1 cellular context compared by ENCODE assay signal in the genomic region with DNA sequence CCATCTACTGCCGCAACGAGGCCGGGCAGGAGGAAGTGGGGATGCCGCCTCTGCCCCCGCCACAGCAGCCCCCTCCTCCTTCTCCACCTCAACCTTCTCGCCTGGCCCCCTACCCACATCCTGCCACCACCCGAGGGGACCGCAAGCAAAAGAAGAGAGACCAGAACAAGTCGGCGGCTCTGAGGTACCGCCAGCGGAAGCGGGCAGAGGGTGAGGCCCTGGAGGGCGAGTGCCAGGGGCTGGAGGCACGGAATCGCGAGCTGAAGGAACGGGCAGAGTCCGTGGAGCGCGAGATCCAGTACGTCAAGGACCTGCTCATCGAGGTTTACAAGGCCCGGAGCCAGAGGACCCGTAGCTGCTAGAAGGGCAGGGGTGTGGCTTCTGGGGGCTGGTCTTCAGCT.
TF ChIP-seq lines count a peak whose summit lies in the region.

No MANE protein-coding gene starts in this region.

TF ChIP-seq in SK-N-SH treated with all-trans-retinoic acid at 6 μM for 48 hours, 23 proteins besides CTCF, POLR2A, EP300 and RAD21 (continued from another document):
- TF ChIP-seq PATZ1 (CRISPR knock-in tag; IDR thresholded peaks at IDR 0.05; ENCODE audit: borderline replicate concordance): no peak
- TF ChIP-seq, protein P1, sequence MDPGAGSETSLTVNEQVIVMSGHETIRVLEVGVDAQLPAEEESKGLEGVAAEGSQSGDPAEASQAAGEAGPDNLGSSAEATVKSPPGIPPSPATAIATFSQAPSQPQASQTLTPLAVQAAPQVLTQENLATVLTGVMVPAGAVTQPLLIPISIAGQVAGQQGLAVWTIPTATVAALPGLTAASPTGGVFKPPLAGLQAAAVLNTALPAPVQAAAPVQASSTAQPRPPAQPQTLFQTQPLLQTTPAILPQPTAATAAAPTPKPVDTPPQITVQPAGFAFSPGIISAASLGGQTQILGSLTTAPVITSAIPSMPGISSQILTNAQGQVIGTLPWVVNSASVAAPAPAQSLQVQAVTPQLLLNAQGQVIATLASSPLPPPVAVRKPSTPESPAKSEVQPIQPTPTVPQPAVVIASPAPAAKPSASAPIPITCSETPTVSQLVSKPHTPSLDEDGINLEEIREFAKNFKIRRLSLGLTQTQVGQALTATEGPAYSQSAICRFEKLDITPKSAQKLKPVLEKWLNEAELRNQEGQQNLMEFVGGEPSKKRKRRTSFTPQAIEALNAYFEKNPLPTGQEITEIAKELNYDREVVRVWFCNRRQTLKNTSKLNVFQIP (CRISPR knock-in tag; IDR thresholded peaks at IDR 0.05; ENCODE audit: borderline replicate concordance, low read depth): no peak
- TF ChIP-seq CSDC2 (CRISPR knock-in tag; IDR thresholded peaks at IDR 0.05): no peak
- no peak for TF ChIP-seq CREB5 (CRISPR knock-in tag; IDR thresholded peaks at IDR 0.05; ENCODE audit: low read depth)
- no peak for TF ChIP-seq ZFP30 (CRISPR knock-in tag; IDR thresholded peaks at IDR 0.05)
- no peak for TF ChIP-seq ZNF70 (CRISPR knock-in tag; IDR thresholded peaks at IDR 0.05)
- no peak for TF ChIP-seq ZC3H10 (CRISPR knock-in tag; IDR thresholded peaks at IDR 0.05)
- TF ChIP-seq ZNF565 (CRISPR knock-in tag; conservative IDR thresholded peaks at IDR 0.05; ENCODE audit: low read depth): no peak
- no peak for TF ChIP-seq CSRNP3 (CRISPR knock-in tag; IDR thresholded peaks at IDR 0.05)
- TF ChIP-seq RARB (CRISPR knock-in tag; IDR thresholded peaks at IDR 0.05): no peak
- TF ChIP-seq ESRRG (CRISPR knock-in tag; IDR thresholded peaks at IDR 0.05): no peak
- no peak for TF ChIP-seq ZFP3 (CRISPR knock-in tag; IDR thresholded peaks at IDR 0.05)
- no peak for TF ChIP-seq TCF4 (CRISPR knock-in tag; IDR thresholded peaks at IDR 0.05; ENCODE audit: borderline replicate concordance)
- no peak for TF ChIP-seq ISL1 (CRISPR knock-in tag; IDR thresholded peaks at IDR 0.05)
- no peak for TF ChIP-seq SNAI2 (CRISPR knock-in tag; IDR thresholded peaks at IDR 0.05)
